6 cellular contexts compared by ENCODE assay signal in the genomic region with DNA sequence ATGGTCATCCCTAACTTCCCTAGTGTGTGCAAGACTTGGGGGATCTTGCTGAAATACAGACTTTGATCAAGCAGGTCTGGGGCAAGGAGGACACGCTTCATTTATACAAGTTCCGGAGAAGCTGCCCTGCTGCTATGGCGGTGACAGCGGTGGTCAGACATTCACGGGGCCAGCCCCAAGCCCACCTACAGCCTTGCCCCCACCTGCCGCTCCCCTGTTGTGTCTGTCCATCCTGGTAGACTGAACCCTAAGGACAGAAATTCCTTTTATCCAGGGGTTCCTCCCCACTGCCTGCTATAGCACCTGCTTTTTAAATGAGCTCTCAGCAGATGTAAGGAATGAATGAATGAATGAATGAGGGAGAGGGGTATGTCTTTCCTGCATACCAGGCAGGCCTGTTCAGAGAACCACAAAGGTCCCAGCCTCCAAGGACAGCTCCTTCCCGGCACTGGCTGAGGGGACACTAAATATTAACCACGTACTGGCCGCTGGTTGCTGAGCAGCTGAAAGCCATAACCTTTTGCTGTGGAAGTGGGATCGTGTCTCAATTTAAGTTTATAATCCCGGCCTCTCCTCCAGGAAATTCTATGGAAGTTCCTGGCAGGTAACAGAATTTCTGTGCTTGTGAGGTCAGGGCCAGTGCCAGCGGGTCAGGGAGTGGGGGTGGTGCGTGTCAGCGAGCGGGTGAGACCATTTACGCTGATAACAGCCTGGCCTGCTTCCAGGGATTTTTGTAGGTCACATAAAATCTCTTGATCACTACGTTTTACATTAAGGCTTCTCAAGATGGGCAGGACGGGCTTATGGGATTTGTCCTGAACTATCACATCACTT. TPM values are rescaled to one million over a fixed set of nuclear protein-coding genes. Genes with fewer than 3 reads are reported as not detected.
DNase-seq lines count a peak whose midpoint lies in the region; ATAC-seq and TF ChIP-seq lines count a peak whose summit lies in the region.

No MANE protein-coding gene starts in this region.

- peaks cover 52% of the 10 kb centered on the region for H3K36me3 ChIP-seq in mesodermal cell (ENCODE audit: control insufficient read depth, insufficient read depth, low read length)

- CTCF ChIA-PET in Calu3 (lab: Charles Lee): interaction anchor here (0.9 to 2.6 kb wide), 3 partner anchors 115 to 122 kb away, joined by 3 to 20 read pairs (median 3); no protein-coding TSS in a partner anchor

- no peaks in the 10 kb centered on the region for H3K27me3 Mint-ChIP-seq in Calu3 (ENCODE audit: unreplicated experiment)
- no peaks in the 10 kb centered on the region for H3K27me3 Mint-ChIP-seq in activated naive CD8-positive, alpha-beta T cell

- H3K27ac Mint-ChIP-seq in Calu3 (ENCODE audit: unreplicated experiment): peak overlapping the region; percentile 88
- peak overlapping the region; percentile 93 for H3K27ac Mint-ChIP-seq in activated naive CD8-positive, alpha-beta T cell

- peaks cover 57% of the 10 kb centered on the region for H3K4me1 ChIP-seq in mesodermal cell (ENCODE audit: control insufficient read depth, insufficient read depth, low read length, poor library complexity, severe bottlenecking)

- intact Hi-C loops in Calu3 (cut with micrococcal nuclease; ENCODE audit: unreplicated experiment): loop anchor here (5.0 kb wide), 1 partner anchor 81 kb away; the partner anchor contains the start of gene GATAD2A

- peaks cover 34% of the 10 kb centered on the region for H3K4me1 Mint-ChIP-seq in Calu3 (ENCODE audit: low read depth, unreplicated experiment)
- H3K4me1 Mint-ChIP-seq in activated naive CD8-positive, alpha-beta T cell (ENCODE audit: low read depth): peaks cover 61% of the 10 kb centered on the region

- peak overlapping the region; percentile 97 for H3K27ac ChIP-seq in mesodermal cell (ENCODE audit: low read depth, low read length, severe bottlenecking)

- DNase-seq in Calu3 (peak; percentile 7), COLO668 (lab: John Stamatoyannopoulos, UW; ENCODE audit: unreplicated experiment) (no peak)

- peak overlapping the region; percentile 30 for H3K4me3 Mint-ChIP-seq in Calu3 (ENCODE audit: low read depth, unreplicated experiment)
- H3K4me3 Mint-ChIP-seq in activated naive CD8-positive, alpha-beta T cell: peak overlapping the region; percentile 58

- no peak for TF ChIP-seq CTCF in Calu3 (IDR thresholded peaks at IDR 0.05; ENCODE audit: unreplicated experiment)

- BruUV-seq in Calu3 (replicated peaks; lab: Mats Ljungman, UMichigan): no TSS peak

- peaks cover 28% of the 10 kb centered on the region for H3K36me3 Mint-ChIP-seq in Calu3 (ENCODE audit: insufficient read depth, unreplicated experiment)
- H3K36me3 Mint-ChIP-seq in activated naive CD8-positive, alpha-beta T cell: no peaks in the 10 kb centered on the region

- ATAC-seq in GM18907 (IDR thresholded peaks at IDR 0.05; ENCODE audit: unreplicated experiment) (no peak), HG03159 (IDR thresholded peaks at IDR 0.05; ENCODE audit: unreplicated experiment) (no peak)

- no peaks in the 10 kb centered on the region for H3K9me3 ChIP-seq in mesodermal cell (ENCODE audit: control insufficient read depth, low read length)

- no peaks in the 10 kb centered on the region for H3K9me3 Mint-ChIP-seq in Calu3 (ENCODE audit: low read depth, unreplicated experiment)
- H3K9me3 Mint-ChIP-seq in activated naive CD8-positive, alpha-beta T cell (ENCODE audit: low read depth): no peaks in the 10 kb centered on the region

- WGBS in mesodermal cell (ENCODE audit: insufficient coverage in 2 of 2), 2 experiments: 76 to 81% methylated on average over 15 to 16 of the region's 18 CpGs

- H3K4me3 ChIP-seq in mesodermal cell (ENCODE audit: extremely low read depth, insufficient read depth, low read length, poor library complexity, severe bottlenecking): no peak overlapping the region

RNA-seq across cellular contexts. Expression of gene TSSK6, which starts 27.1 kb away (rescaled TPM):
- total RNA-seq in Calu3 (2022): 2.8 and 3.1 TPM in 2 replicates
- polyA plus RNA-seq in mesodermal cell (2013, experiment 1 of 2): 2.1 TPM
- polyA plus RNA-seq in mesodermal cell (2013, experiment 2 of 2): 1.6 TPM

RNA-seq across cellular contexts. Expression of gene NDUFA13, which starts 27.8 kb away (rescaled TPM):
- 191 and 193 TPM in 2 replicates for total RNA-seq in Calu3 (2022)
- 205 TPM for polyA plus RNA-seq in mesodermal cell (2013, experiment 1 of 2)
- 173 TPM for polyA plus RNA-seq in mesodermal cell (2013, experiment 2 of 2)

RNA-seq across cellular contexts. Expression of gene YJEFN3, which starts 40.5 kb away (rescaled TPM):
- total RNA-seq in Calu3 (2022): 10.4 and 12.9 TPM in 2 replicates
- 8.5 TPM for polyA plus RNA-seq in mesodermal cell (2013, experiment 1 of 2)
- polyA plus RNA-seq in mesodermal cell (2013, experiment 2 of 2): 7.5 TPM

RNA-seq across cellular contexts. Expression of gene CILP2, which starts 49.8 kb away (rescaled TPM):
- total RNA-seq in Calu3 (2022): 1.3 and 1.7 TPM in 2 replicates
- polyA plus RNA-seq in mesodermal cell (2013, experiment 1 of 2): 3.4 TPM
- polyA plus RNA-seq in mesodermal cell (2013, experiment 2 of 2): 2.0 TPM
